2 cellular contexts compared by ENCODE assay signal in genomic region chr2:64925930-64926722, GRCh38.
A peak's percentile ranks its signal among the peaks of the same experiment; 100 is the strongest.
TF ChIP-seq lines count a peak whose summit lies in the region.

No MANE protein-coding gene starts in this region.

TF ChIP-seq in HEK293, 187 proteins besides CTCF, POLR2A, EP300 and RAD21:
- peak; percentile 98 for TF ChIP-seq ZNF585B (tag by site-specific recombination; IDR thresholded peaks at IDR 0.05)

TF ChIP-seq in HepG2, 621 proteins besides CTCF, POLR2A, EP300 and RAD21:
- TF ChIP-seq PPARG (CRISPR knock-in tag; conservative IDR thresholded peaks at IDR 0.05), result 0 out of 2 replicates have a peak, but pooled peaks have one; percentile 30
